ENCODE assay signal across 9 cellular contexts in the genomic region with DNA sequence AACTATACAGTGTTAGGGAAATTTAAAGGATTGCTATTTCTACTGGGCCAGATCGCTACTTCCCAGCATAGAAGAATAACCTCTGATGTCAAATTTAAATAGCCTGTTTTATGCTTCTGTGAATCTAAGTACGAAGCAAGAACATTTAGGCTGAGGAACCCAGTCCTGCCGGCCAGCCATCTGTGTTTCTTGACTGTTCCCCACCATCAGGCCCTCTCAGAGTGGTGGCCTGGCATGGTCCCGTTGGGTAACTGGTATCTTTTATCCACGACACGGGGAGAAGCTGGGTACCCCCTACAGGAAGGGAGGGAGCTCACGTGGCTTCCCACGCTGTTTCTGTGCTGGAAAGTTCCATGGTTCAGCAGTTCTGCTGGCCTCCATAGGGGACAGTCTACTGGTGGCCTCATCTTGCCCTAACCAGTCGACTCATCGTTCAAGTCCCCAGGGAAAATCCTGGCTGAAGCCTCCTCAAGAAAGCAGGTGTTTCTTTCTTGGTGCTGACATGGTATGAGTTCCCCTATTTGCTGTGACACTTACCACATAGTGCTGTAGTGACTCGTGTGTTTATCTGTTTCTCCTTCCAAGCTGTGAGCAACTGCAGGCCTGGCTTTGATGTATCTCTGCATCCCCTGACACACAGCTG.
A peak's percentile ranks its signal among the peaks of the same experiment; 100 is the strongest.
DNase-seq lines count a peak whose midpoint lies in the region; ATAC-seq and TF ChIP-seq lines count a peak whose summit lies in the region.
"Had no signal": no experiment of that assay in that cellular context is flagged by ENCODE, and none has a peak within 500 bp of the region (broad histone marks: within the 10 kb centered on the region; RNA-seq: fewer than 3 reads in every experiment).

No MANE protein-coding gene starts in this region.

- TF ChIP-seq CTCF in GM13977 (IDR thresholded peaks at IDR 0.05; ENCODE audit: extremely low read depth, insufficient read depth, missing control alignments) = no peak
- TF ChIP-seq CTCF in WERI-Rb-1 (IDR thresholded peaks at IDR 0.05; ENCODE audit: low read depth, low read length) = 0 out of 2 replicates have a peak, but pooled peaks have one; percentile 11
- no peak for TF ChIP-seq CTCF in nephron progenitor cell (IDR thresholded peaks at IDR 0.05)

- H3K4me1 Mint-ChIP-seq in nephron progenitor cell = peaks cover 55% of the 10 kb centered on the region
- no peaks in the 10 kb centered on the region for H3K4me1 Mint-ChIP-seq in activated T-helper 17 cell treated with anti-CD3 and anti-CD28 coated beads, Interleukin-2, amount 50 U/mL, for 72 hours
- H3K4me1 Mint-ChIP-seq: mesothelial cell of epicardium had no signal

- ATAC-seq in HG02759 (IDR thresholded peaks at IDR 0.05; ENCODE audit: unreplicated experiment) (peak; percentile 73), GM19455 (IDR thresholded peaks at IDR 0.05; ENCODE audit: unreplicated experiment) (no peak), GM21367 (IDR thresholded peaks at IDR 0.05; ENCODE audit: unreplicated experiment) (no peak)
- ATAC-seq in activated T-helper 17 cell treated with anti-CD3 and anti-CD28 coated beads, Interleukin-2, amount 50 U/mL, for 72 hours (replicated peaks) = no peak

- H3K4me3 ChIP-seq in WERI-Rb-1 (ENCODE audit: low read depth, low read length) = no peak overlapping the region

- peak overlapping the region; percentile 65 for H3K27ac ChIP-seq in WERI-Rb-1

- H3K9me3 ChIP-seq in WERI-Rb-1 (ENCODE audit: severe bottlenecking) = peaks cover 10% of the 10 kb centered on the region

- no peaks in the 10 kb centered on the region for H3K27me3 ChIP-seq in WERI-Rb-1 (ENCODE audit: insufficient read depth, low read depth, severe bottlenecking)

- peak overlapping the region; percentile 88 for H3K27ac Mint-ChIP-seq in nephron progenitor cell
- no peak overlapping the region for H3K27ac Mint-ChIP-seq in activated T-helper 17 cell treated with anti-CD3 and anti-CD28 coated beads, Interleukin-2, amount 50 U/mL, for 72 hours
- H3K27ac Mint-ChIP-seq: mesothelial cell of epicardium had no signal

- no peaks in the 10 kb centered on the region for H3K36me3 Mint-ChIP-seq in nephron progenitor cell (ENCODE audit: low read depth)
- no peaks in the 10 kb centered on the region for H3K36me3 Mint-ChIP-seq in activated T-helper 17 cell treated with anti-CD3 and anti-CD28 coated beads, Interleukin-2, amount 50 U/mL, for 72 hours (ENCODE audit: low read depth)
- H3K36me3 Mint-ChIP-seq: mesothelial cell of epicardium had no signal

- peaks cover 23% of the 10 kb centered on the region for H3K27me3 Mint-ChIP-seq in nephron progenitor cell (ENCODE audit: low read depth, poor library complexity)
- H3K27me3 Mint-ChIP-seq in activated T-helper 17 cell treated with anti-CD3 and anti-CD28 coated beads, Interleukin-2, amount 50 U/mL, for 72 hours = peaks cover 35% of the 10 kb centered on the region

- H3K9me3 Mint-ChIP-seq in nephron progenitor cell = peaks cover 24% of the 10 kb centered on the region
- no peaks in the 10 kb centered on the region for H3K9me3 Mint-ChIP-seq in activated T-helper 17 cell treated with anti-CD3 and anti-CD28 coated beads, Interleukin-2, amount 50 U/mL, for 72 hours

- in situ Hi-C loops in GM13977 (cut with MboI; ENCODE audit: low pct_unique_long_range_greater_than_20kb, low sequenced_read_pairs, unreplicated experiment) = no loop called here

- DNase-seq in GM13977 (ENCODE audit: low spot score) (peak; percentile 49), WERI-Rb-1 (peak; percentile 19), nephron progenitor cell (no peak), T-helper 1 cell (no peak)

- H3K36me3 ChIP-seq in WERI-Rb-1 = no peaks in the 10 kb centered on the region

- no peak overlapping the region for H3K4me3 Mint-ChIP-seq in nephron progenitor cell
- H3K4me3 Mint-ChIP-seq in activated T-helper 17 cell treated with anti-CD3 and anti-CD28 coated beads, Interleukin-2, amount 50 U/mL, for 72 hours = no peak overlapping the region
- H3K4me3 Mint-ChIP-seq: mesothelial cell of epicardium had no signal

Comparison
In these comparisons a context has a peak if more than half of its experiments do, and no peak if none do; other contexts are left out.
1. DNase-seq: peak in GM13977 (single experiment) and WERI-Rb-1 (single experiment); none in nephron progenitor cell (single experiment) and T-helper 1 cell (0 of 5).